Comparison of ENCODE assay signal across 1 cellular context in genomic region chr12:65121049-65121955, GRCh38.
TF ChIP-seq lines count a peak whose summit lies in the region.

A gene with protein sequence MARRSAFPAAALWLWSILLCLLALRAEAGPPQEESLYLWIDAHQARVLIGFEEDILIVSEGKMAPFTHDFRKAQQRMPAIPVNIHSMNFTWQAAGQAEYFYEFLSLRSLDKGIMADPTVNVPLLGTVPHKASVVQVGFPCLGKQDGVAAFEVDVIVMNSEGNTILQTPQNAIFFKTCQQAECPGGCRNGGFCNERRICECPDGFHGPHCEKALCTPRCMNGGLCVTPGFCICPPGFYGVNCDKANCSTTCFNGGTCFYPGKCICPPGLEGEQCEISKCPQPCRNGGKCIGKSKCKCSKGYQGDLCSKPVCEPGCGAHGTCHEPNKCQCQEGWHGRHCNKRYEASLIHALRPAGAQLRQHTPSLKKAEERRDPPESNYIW (minus strand): TSS chr12:65121305. CDS start chr12:65121191, 114 bp downstream.

TF ChIP-seq in HepG2, 621 proteins besides CTCF, POLR2A, EP300 and RAD21 (continued from another document):
- TF ChIP-seq ZBTB33 (CRISPR knock-in tag; IDR thresholded peaks at IDR 0.05) = peak; percentile 29; the same call in 1 of the 2 replicates
- no peak for TF ChIP-seq MXI1 (IDR thresholded peaks at IDR 0.05; ENCODE audit: borderline replicate concordance, low read depth, low read length)
- TF ChIP-seq CREB1 (IDR thresholded peaks at IDR 0.05) = peak; percentile 50; the same call in 1 of the 2 replicates
- TF ChIP-seq CREB1 (CRISPR knock-in tag; IDR thresholded peaks at IDR 0.05) = no peak
